Comparison of ENCODE assay signal across 8 cellular contexts in the genomic region with DNA sequence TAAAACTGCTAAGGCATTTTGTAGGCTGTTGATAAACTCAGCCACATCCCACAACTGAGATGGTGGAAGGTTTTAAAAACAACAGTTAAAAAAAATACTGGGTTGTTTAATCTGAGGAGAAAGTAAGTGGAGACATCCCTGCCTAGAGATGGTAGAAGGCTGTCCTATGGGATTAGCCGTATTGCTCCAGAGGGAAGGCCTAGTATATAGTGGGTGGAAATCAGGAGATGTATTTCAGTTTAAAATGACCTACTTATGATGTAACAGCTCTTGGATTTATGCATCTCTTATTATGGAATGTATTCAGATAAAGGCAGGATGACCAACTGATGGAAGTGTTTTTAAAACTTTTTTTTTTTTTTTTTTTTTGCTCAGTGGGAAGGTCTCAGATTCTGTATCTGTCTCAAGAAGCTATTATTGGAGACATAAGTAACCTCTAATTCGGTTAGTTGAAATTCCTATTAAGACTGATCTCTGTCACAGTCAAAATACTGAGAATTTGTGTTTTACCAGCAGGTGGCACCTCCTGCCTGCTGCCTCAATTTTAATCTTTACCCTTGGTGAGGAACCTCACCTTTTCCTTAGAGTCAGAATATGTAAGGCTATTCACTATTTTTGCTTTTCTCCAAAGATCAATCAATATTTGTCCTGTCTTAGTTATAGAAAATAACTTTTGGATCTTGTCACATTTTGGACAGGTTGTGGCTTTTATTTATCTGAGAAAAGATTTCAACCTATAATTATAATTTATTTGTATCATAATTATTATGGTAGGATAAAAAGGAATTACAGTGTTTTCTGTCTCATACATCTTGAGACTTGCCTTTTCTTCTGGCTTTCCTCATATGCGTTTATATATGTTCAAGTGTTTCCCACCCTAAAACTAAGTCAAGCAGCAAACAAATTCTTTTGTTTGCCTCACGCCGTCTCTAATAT.
A peak's percentile ranks its signal among the peaks of the same experiment; 100 is the strongest.
DNase-seq lines count a peak whose midpoint lies in the region; ATAC-seq and TF ChIP-seq lines count a peak whose summit lies in the region.

No MANE protein-coding gene starts in this region.

- H3K27me3 ChIP-seq in uterus: no peaks in the 10 kb centered on the region

- no peaks in the 10 kb centered on the region for H3K9me3 ChIP-seq in uterus

- TF ChIP-seq POLR2A in uterus (IDR thresholded peaks at IDR 0.05) (no peak), lower leg skin (IDR thresholded peaks at IDR 0.05) (no peak)

- H3K27ac ChIP-seq in uterus: no peak overlapping the region

- intact Hi-C loops in uterus (cut with DNase I; ENCODE audit: low total_unique reads) (no loop called here), lower leg skin (cut with DNase I; ENCODE audit: low total_unique reads) (no loop called here)

- TF ChIP-seq CTCF in GM12873 (IDR thresholded peaks at IDR 0.05; ENCODE audit: insufficient read depth, low read depth, low read length, missing control alignments): peak; percentile 59
- peak; percentile 38 to 58 (median 40) for TF ChIP-seq CTCF in uterus (IDR thresholded peaks at IDR 0.05)
- TF ChIP-seq CTCF in lower leg skin (IDR thresholded peaks at IDR 0.05): no peak

- no peaks in the 10 kb centered on the region for H3K36me3 ChIP-seq in uterus

- ATAC-seq in GM18909 (IDR thresholded peaks at IDR 0.05; ENCODE audit: poor library complexity, unreplicated experiment): no peak

- H3K4me1 ChIP-seq in uterus: no peaks in the 10 kb centered on the region

- DNase-seq in Ammon's horn (ENCODE audit: low spot score): peak; percentile 44
- peak; percentile 36 for DNase-seq in NCI-H2171 (lab: John Stamatoyannopoulos, UW)
- peak; percentile 58 for DNase-seq in astrocyte of the hippocampus (ENCODE audit: low read depth, low spot score)
- DNase-seq in kidney tubule cell (ENCODE audit: low spot score): peak; percentile 44
- no peak for DNase-seq in uterus
- DNase-seq in lower leg skin (ENCODE audit: low spot score in 2 of 2): no peak

- H3K4me3 ChIP-seq in uterus (no peak overlapping the region), lower leg skin (ENCODE audit: low read depth, poor library complexity, severe bottlenecking) (no peak overlapping the region)

- WGBS in lower leg skin, 2 donors: 67 to 76% methylated on average over 5 of the region's 5 CpGs

Comparison
In these comparisons a context has a peak if more than half of its experiments do, and no peak if none do; other contexts are left out.
1. DNase-seq: peak in Ammon's horn (single experiment), NCI-H2171 (single experiment), astrocyte of the hippocampus (single experiment) and kidney tubule cell (single experiment); none in uterus (0 of 2) and lower leg skin (0 of 2).
2. CTCF ChIP-seq: peak in GM12873 (single experiment) and uterus (4 of 4); none in lower leg skin (0 of 3).